Comparison of ENCODE assay signal across 8 cellular contexts in genomic region chr1:225817611-225818061, GRCh38. TPM values are rescaled to one million over a fixed set of nuclear protein-coding genes. Genes with fewer than 3 reads are reported as not detected.
A peak's percentile ranks its signal among the peaks of the same experiment; 100 is the strongest.
DNase-seq lines count a peak whose midpoint lies in the region; ATAC-seq and TF ChIP-seq lines count a peak whose summit lies in the region.

No MANE protein-coding gene starts in this region.

- DNase-seq in COLO829 (ENCODE audit: low spot score), result peak; percentile 74
- DNase-seq in NCI-H1092 (lab: John Stamatoyannopoulos, UW), result peak; percentile 85
- peak; percentile 85 to 88 for DNase-seq in left lung
- DNase-seq in superior temporal gyrus (ENCODE audit: extremely low spot score), result peak; percentile 90
- no peak for DNase-seq in NCI-H187 (lab: John Stamatoyannopoulos, UW)
- DNase-seq in HEK293T (ENCODE audit: extremely low spot score), result no peak

- H3K9me3 ChIP-seq in left lung, result no peaks in the 10 kb centered on the region

- H3K27me3 ChIP-seq in left lung, result no peaks in the 10 kb centered on the region

- POLR2A ChIA-PET in HEK293T (lab: Yijun Ruan, JAX), result interaction anchor here (1.1 to 3.2 kb wide), 2 partner anchors 40 to 131 kb away, joined by 3 to 12 read pairs; partner anchors contain the start of gene SRP9

- CTCF ChIA-PET in HEK293T (lab: Yijun Ruan, JAX), result no interaction called here

- no peaks in the 10 kb centered on the region for H3K36me3 ChIP-seq in left lung

- intact Hi-C loops in left lung (cut with DNase I), result no loop called here

- no peak for TF ChIP-seq CTCF in left lung (IDR thresholded peaks at IDR 0.05)

- peaks cover 57 to 63% of the 10 kb centered on the region in 2 donors for H3K4me1 ChIP-seq in left lung

- ATAC-seq in left lung (peak; percentile 74), GM18505 (IDR thresholded peaks at IDR 0.05; ENCODE audit: unreplicated experiment) (no peak)

- no peak for TF ChIP-seq POLR2A in GM18505 (IDR thresholded peaks at IDR 0.05; ENCODE audit: borderline replicate concordance, extremely low read depth, insufficient read depth, insufficient read length)

- H3K4me3 ChIP-seq in left lung, result no peak overlapping the region

- H3K27ac ChIP-seq in cingulate gyrus (ENCODE audit: low read depth, low read length) (peak overlapping the region; percentile 98), left lung (peak overlapping the region; percentile 83 to 92)

TF ChIP-seq in HEK293T, 16 proteins besides CTCF, POLR2A, EP300 and RAD21:
- no peak for TF ChIP-seq L3MBTL2 (conservative IDR thresholded peaks at IDR 0.05)
- TF ChIP-seq ZNF384 (IDR thresholded peaks at IDR 0.05), result no peak
- TF ChIP-seq FOXK2 (IDR thresholded peaks at IDR 0.05), result no peak
- no peak for TF ChIP-seq PKNOX1 (IDR thresholded peaks at IDR 0.05)
- no peak for TF ChIP-seq LEF1 (IDR thresholded peaks at IDR 0.05; ENCODE audit: borderline replicate concordance)
- no peak for TF ChIP-seq SUZ12 (IDR thresholded peaks at IDR 0.05)
- TF ChIP-seq ELF4 (IDR thresholded peaks at IDR 0.05), result no peak
- no peak for TF ChIP-seq FOXA1 (IDR thresholded peaks at IDR 0.05)
- TF ChIP-seq SP1 (IDR thresholded peaks at IDR 0.05), result no peak
- no peak for TF ChIP-seq BHLHE40 (IDR thresholded peaks at IDR 0.05; ENCODE audit: borderline replicate concordance)
- TF ChIP-seq NFRKB (IDR thresholded peaks at IDR 0.05), result no peak
TF ChIP-seq in HEK293T: peak in this region for 0.

RNA-seq across cellular contexts. Expression of gene EPHX1, which starts 7.7 kb away (rescaled TPM):
- total RNA-seq in left lung, result 100 to 1,000 TPM; 116 to 305 TPM

RNA-seq across cellular contexts. Expression of gene SRP9, which starts 40.0 kb away (rescaled TPM):
- 100 to 1,000 TPM; 195 to 204 TPM for total RNA-seq in left lung

Comparison
In these comparisons a context has a peak if more than half of its experiments do, and no peak if none do; other contexts are left out.
1. DNase-seq: peak in COLO829 (single experiment), NCI-H1092 (single experiment), left lung (2 of 2) and superior temporal gyrus (single experiment); none in NCI-H187 (0 of 2) and HEK293T (single experiment).